In the genomic region with DNA sequence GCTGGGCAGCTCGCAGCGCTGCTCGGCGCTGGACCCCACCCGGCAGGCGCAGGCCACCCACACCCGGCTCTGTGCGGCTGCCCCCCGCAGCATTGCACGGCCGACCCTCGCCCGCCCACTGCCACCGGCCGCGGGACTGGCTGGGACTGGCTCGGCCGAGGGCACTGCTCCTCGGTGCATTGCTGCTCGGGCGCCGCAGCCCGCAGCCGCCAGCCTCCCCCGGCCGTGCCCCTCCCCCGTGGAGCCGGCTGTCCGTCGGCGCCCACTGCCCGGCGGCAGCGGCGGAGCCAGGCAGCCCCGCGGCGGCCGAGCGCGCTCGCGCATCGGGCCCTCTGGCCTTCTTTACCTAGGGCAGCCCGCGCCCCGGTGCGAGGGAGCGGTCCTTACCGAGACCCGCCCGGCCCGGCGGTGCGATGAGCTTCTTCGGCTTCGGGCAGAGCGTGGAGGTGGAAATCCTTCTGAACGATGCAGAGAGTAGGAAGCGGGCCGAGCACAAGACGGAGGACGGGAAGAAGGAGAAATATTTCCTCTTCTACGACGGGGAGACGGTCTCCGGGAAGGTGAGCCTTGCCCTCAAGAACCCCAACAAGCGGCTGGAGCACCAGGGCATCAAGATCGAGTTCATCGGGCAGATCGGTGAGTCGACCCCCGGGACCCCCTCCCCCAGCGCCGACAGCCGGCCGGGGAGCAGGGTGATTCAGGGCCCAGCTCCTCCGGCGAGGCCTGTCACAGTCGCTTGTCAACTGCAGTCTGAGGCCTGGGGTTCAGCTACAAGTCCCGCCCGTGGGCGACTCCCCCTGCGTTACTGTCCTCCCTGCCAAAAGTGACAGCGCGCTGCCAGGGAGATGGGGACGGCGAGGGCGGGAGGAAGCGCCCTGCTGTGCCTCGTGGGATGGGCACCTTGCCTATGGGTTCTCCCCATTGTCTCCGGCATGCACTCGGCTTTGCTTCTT, we compare ENCODE assay signal across 8 cellular contexts. TPM values are rescaled to one million over a fixed set of nuclear protein-coding genes. Genes with fewer than 3 reads are reported as not detected.
DNase-seq lines count a peak whose midpoint lies in the region; ATAC-seq, FAIRE-seq and TF ChIP-seq lines count a peak whose summit lies in the region.

No MANE protein-coding gene starts in this region.

- no peak for FAIRE-seq in GM19239 (lab: Jason Lieb, UNC)

- peaks cover 4% of the 10 kb centered on the region for H3K36me3 ChIP-seq in adipocyte (ENCODE audit: control insufficient read depth, insufficient read depth, low read length, severe bottlenecking)

- H3K27me3 ChIP-seq in adipocyte (replicated peaks; ENCODE audit: control insufficient read depth, insufficient read depth, low read length) (no peaks in the 10 kb centered on the region), right cardiac atrium (ENCODE audit: control insufficient read depth, insufficient read depth) (no peaks in the 10 kb centered on the region)

- WGBS in right cardiac atrium, result under 1% methylated on average over 93 of the region's 93 CpGs

- DNase-seq in DMS53 (lab: John Stamatoyannopoulos, UW) (peak; percentile 78), SW480 (ENCODE audit: low spot score) (peak; percentile 58), adipocyte (ENCODE audit: low read depth) (peak; percentile 68), right cardiac atrium (peak; percentile 73 to 91 (median 88)), putamen (ENCODE audit: low spot score) (peak; percentile 77), GM19239 (ENCODE audit: insufficient read length, low spot score) (no peak)

- H3K27ac ChIP-seq in right cardiac atrium (ENCODE audit: low read length), result peak overlapping the region; percentile 73

- H3K4me1 ChIP-seq in adipocyte (ENCODE audit: control insufficient read depth, insufficient read depth, low read length) (peaks cover 30% of the 10 kb centered on the region), right cardiac atrium (ENCODE audit: control insufficient read depth, insufficient read depth, low read length) (peaks cover 12% of the 10 kb centered on the region)

- intact Hi-C loops in right cardiac atrium (cut with DNase I), result no loop called here

- H3K9me3 ChIP-seq in adipocyte (ENCODE audit: control insufficient read depth, low read length), result no peaks in the 10 kb centered on the region
- no peaks in the 10 kb centered on the region for H3K9me3 ChIP-seq in right cardiac atrium (ENCODE audit: control insufficient read depth, low read length)

- TF ChIP-seq RAD21 in Ishikawa (IDR thresholded peaks at IDR 0.05; ENCODE audit: low read depth), result no peak

- TF ChIP-seq EP300 in Ishikawa (IDR thresholded peaks at IDR 0.05; ENCODE audit: borderline replicate concordance), result no peak

- peak overlapping the region; percentile 94 for H3K9ac ChIP-seq in adipocyte (ENCODE audit: low read length)

- ATAC-seq in GM21526 (IDR thresholded peaks at IDR 0.05; ENCODE audit: low FRiP score, unreplicated experiment) (peak; percentile 18), right cardiac atrium (peak; percentile 41 to 49)

- H3K4me3 ChIP-seq in adipocyte (ENCODE audit: low read length) (peak overlapping the region; percentile 97), right cardiac atrium (ENCODE audit: low read length) (peak overlapping the region; percentile 85)

TF ChIP-seq in Ishikawa, 13 proteins besides CTCF, POLR2A, EP300 and RAD21:
- TF ChIP-seq ZBTB7A (IDR thresholded peaks at IDR 0.05; ENCODE audit: low read depth) (peak; percentile 89), MAX (IDR thresholded peaks at IDR 0.05) (peak; percentile 54), FOXM1 (IDR thresholded peaks at IDR 0.05; ENCODE audit: borderline replicate concordance, low read depth) (no peak)

RNA-seq across cellular contexts. Expression of gene VPS26B, which starts 0.5 kb away (rescaled TPM):
- 10 to 100 TPM; 31.5 to 38.0 (median 35.2) TPM for total RNA-seq in right cardiac atrium
- 18.7 TPM for polyA plus RNA-seq in right cardiac atrium

RNA-seq across cellular contexts. Expression of gene NCAPD3, which starts 1.2 kb away (rescaled TPM):
- 10 to 100 TPM in 2 of 4 donors, 1 to 10 TPM in 2; 8.7 to 11.1 (median 10.0) TPM for total RNA-seq in right cardiac atrium
- 5.4 TPM for polyA plus RNA-seq in right cardiac atrium

RNA-seq across cellular contexts. Expression of gene THYN1, which starts 28.2 kb away (rescaled TPM):
- 10 to 100 TPM; 35.6 to 51.3 (median 44.2) TPM for total RNA-seq in right cardiac atrium
- 57.0 TPM for polyA plus RNA-seq in right cardiac atrium

RNA-seq across cellular contexts. Expression of gene ACAD8, which starts 28.4 kb away (rescaled TPM):
- total RNA-seq in right cardiac atrium, result 10 to 100 TPM; 18.7 to 34.6 (median 27.3) TPM
- 25.6 TPM for polyA plus RNA-seq in right cardiac atrium

RNA-seq across cellular contexts. Expression of gene GLB1L3, which starts 51.2 kb away (rescaled TPM):
- total RNA-seq in right cardiac atrium, result not detected
- not detected for polyA plus RNA-seq in right cardiac atrium
